ENCODE assay signal across 1 cellular context in genomic region chr10:80081801-80082750, GRCh38.
A peak's percentile ranks its signal among the peaks of the same experiment; 100 is the strongest.
TF ChIP-seq lines count a peak whose summit lies in the region.

No MANE protein-coding gene starts in this region.

TF ChIP-seq in H1, 55 proteins besides CTCF, POLR2A, EP300 and RAD21:
- TF ChIP-seq CEBPB (IDR thresholded peaks at IDR 0.05; ENCODE audit: low read depth, low read length) (peak; percentile 63; the same call in 1 of the 2 replicates), POU5F1 (IDR thresholded peaks at IDR 0.05; ENCODE audit: low read depth, low read length) (no peak)
